8 cellular contexts compared by ENCODE assay signal in the genomic region with DNA sequence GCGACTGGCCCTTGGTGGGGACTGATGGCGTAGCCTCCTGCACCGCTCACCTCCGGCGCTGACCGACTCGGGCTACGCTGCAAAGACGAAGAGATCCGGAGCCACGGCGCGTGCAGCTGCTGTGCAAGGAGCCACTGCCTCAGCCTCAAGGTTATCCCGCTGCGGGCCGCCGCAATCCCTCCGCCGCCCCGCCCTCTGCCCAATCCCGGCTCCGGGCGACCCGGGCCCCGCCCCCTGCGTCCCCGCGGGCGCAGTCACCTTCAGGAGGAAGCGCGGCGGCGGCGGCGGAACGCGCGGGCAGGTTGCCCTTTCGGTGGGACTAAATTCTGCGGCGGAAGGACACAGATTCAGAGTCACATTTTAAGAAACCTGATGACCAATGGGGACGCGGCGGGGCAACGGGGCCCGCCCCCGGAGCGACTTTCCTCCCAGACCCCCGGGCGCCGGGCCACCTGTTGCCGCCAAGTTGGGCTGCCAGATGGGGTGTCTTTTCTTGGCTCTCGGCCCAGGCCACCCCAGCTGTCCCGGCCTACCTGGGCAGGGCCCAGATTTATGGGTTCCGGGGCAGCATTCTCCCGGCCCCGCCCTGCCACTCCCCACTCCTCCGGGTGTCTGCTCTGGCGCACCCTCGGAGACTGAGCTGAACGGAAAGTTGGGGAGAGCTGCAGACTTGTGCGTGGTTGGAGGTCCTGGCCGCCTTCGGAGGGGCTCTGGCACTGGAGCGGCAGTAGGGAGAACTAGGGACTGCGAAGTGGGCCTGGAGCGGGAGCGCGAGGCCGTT.
DNase-seq lines count a peak whose midpoint lies in the region; ATAC-seq lines count a peak whose summit lies in the region.

PKM (minus strand) TSS at position 125 of the 781 bp plus-strand sequence. CDS start 12,093 bp downstream, outside the sequence.

- peaks cover 33% of the 10 kb centered on the region for H3K36me3 Mint-ChIP-seq in central memory CD8-positive, alpha-beta T cell (ENCODE audit: insufficient read depth)

- DNase-seq in AG08396 (ENCODE audit: low spot score) (peak; percentile 94), NCI-H446 treated with DMSO at 0.1 percent for 48 hours (lab: John Stamatoyannopoulos, UW) (peak; percentile 94), iris pigment epithelial cell (ENCODE audit: low read depth) (peak; percentile 99)
- peak; percentile 77 to 81 for DNase-seq in central memory CD8-positive, alpha-beta T cell (ENCODE audit: low spot score in 2 of 2)
- DNase-seq in stimulated activated CD4-positive, alpha-beta T cell treated with anti-CD3 and anti-CD28 coated beads, Interleukin-12 subunit alpha, Interleukin-12 subunit beta, amount 100 ng/mL, for 24 hours (ENCODE audit: low read depth in 2 of 2) = peak; percentile 97 to 98

- peaks cover 53% of the 10 kb centered on the region for H3K4me1 Mint-ChIP-seq in central memory CD8-positive, alpha-beta T cell

- peak within 1 kb of the TSS; percentile 93 for H3K4me3 Mint-ChIP-seq in central memory CD8-positive, alpha-beta T cell

- H3K27ac Mint-ChIP-seq in central memory CD8-positive, alpha-beta T cell (ENCODE audit: low read depth) = peak within 1 kb of the TSS; percentile 90

- peak; percentile 40 for ATAC-seq in GM19025 (IDR thresholded peaks at IDR 0.05; ENCODE audit: low read depth, unreplicated experiment)
- ATAC-seq in HG03342 (IDR thresholded peaks at IDR 0.05; ENCODE audit: unreplicated experiment) = peak; percentile 45
- ATAC-seq in activated CD4-positive, CD25-positive, alpha-beta regulatory T cell treated with anti-CD3 and anti-CD28 coated beads, Interleukin-2, amount 50 U/mL, for 24 hours = peak; percentile 41
- ATAC-seq in central memory CD8-positive, alpha-beta T cell (replicated peaks; ENCODE audit: extremely low read depth, poor library complexity, severe bottlenecking) = peak; percentile 17

- no peaks in the 10 kb centered on the region for H3K27me3 Mint-ChIP-seq in central memory CD8-positive, alpha-beta T cell

- no peaks in the 10 kb centered on the region for H3K9me3 Mint-ChIP-seq in central memory CD8-positive, alpha-beta T cell

Comparison
In these comparisons a context has a peak if more than half of its experiments do, and no peak if none do; other contexts are left out.
1. Peak in every context shown above with its lines: DNase-seq and ATAC-seq.